In genomic region chr16:57244767-57245471, GRCh38 we compare ENCODE assay signal across 8 cellular contexts. TPM values are rescaled to one million over a fixed set of nuclear protein-coding genes. Genes with fewer than 3 reads are reported as not detected.
A peak's percentile ranks its signal among the peaks of the same experiment; 100 is the strongest.
DNase-seq lines count a peak whose midpoint lies in the region; ATAC-seq and TF ChIP-seq lines count a peak whose summit lies in the region.

Gene ARL2BP, plus strand, starts transcription at chr16:57245259. Its CDS starts 109 bp downstream, at chr16:57245368.

- no peaks in the 10 kb centered on the region for H4K20me1 ChIP-seq in PC-3 (ENCODE audit: low read length)

- H3K36me3 ChIP-seq in PC-3 (ENCODE audit: low read depth, low read length) (peaks cover 3% of the 10 kb centered on the region), mucosa of rectum (ENCODE audit: control insufficient read depth in 2 of 2, insufficient read depth in 2 of 2, low read length in 2 of 2) (peaks cover 23 to 25% of the 10 kb centered on the region in 2 donors)

- ATAC-seq in GM21529 (IDR thresholded peaks at IDR 0.05; ENCODE audit: unreplicated experiment) = peak; percentile 94
- ATAC-seq in PC-3 = peak; percentile 97

- no peak for TF ChIP-seq RAD21 in Ishikawa (IDR thresholded peaks at IDR 0.05; ENCODE audit: low read depth)

- intact Hi-C loops in PC-3 (cut with micrococcal nuclease) = loop anchor here (1.0 to 5.0 kb wide), 6 partner anchors 32 to 177 kb away; no protein-coding TSS in a partner anchor

- H3F3A ChIP-seq in PC-3 (ENCODE audit: low read length, unreplicated experiment) = no peaks in the 10 kb centered on the region

- CTCF ChIA-PET in PC-3 (lab: Charles Lee) = interaction anchor here (1.3 kb wide), 1 partner anchor 55 kb away, joined by 3 read pairs; no protein-coding TSS in a partner anchor

- H3K27ac ChIP-seq in PC-3 (ENCODE audit: low read length) (peak within 1 kb of the TSS; percentile 37), mucosa of rectum (ENCODE audit: low read depth in 2 of 2, low read length in 2 of 2) (peak within 1 kb of the TSS; percentile 86 to 93)

- TF ChIP-seq CTCF in PC-3 (conservative IDR thresholded peaks at IDR 0.05; ENCODE audit: low read depth, low read length) (peak; percentile 42), epithelial cell of proximal tubule (conservative IDR thresholded peaks at IDR 0.05; ENCODE audit: low read depth, low read length) (no peak)

- H3K4me3 ChIP-seq in PC-3 (ENCODE audit: low read length) (peak within 1 kb of the TSS; percentile 79), epithelial cell of proximal tubule (ENCODE audit: low read depth, low read length) (peak within 1 kb of the TSS; percentile 84), mucosa of rectum (ENCODE audit: low read length in 2 of 2) (peak within 1 kb of the TSS; percentile 67 to 93)

- H3K27me3 ChIP-seq in PC-3 (ENCODE audit: low read length) = no peaks in the 10 kb centered on the region
- no peaks in the 10 kb centered on the region for H3K27me3 ChIP-seq in mucosa of rectum (ENCODE audit: control insufficient read depth in 2 of 2, insufficient read depth in 2 of 2, low read length in 2 of 2)

- TF ChIP-seq EP300 in Ishikawa (IDR thresholded peaks at IDR 0.05; ENCODE audit: borderline replicate concordance) = no peak

- H3K4me2 ChIP-seq in PC-3 (ENCODE audit: low read length) = peak within 1 kb of the TSS; percentile 96

- no TSS peak for BruUV-seq in PC-3 (replicated peaks; lab: Mats Ljungman, UMichigan)

- H3K9ac ChIP-seq in PC-3 (ENCODE audit: low read length) (peak within 1 kb of the TSS; percentile 87), mucosa of rectum (ENCODE audit: low read depth in 1 of 2, low read length in 2 of 2) (peak within 1 kb of the TSS; percentile 84 to 91)

- no peaks in the 10 kb centered on the region for H3K9me3 ChIP-seq in PC-3 (ENCODE audit: low read length)
- H3K9me3 ChIP-seq in mucosa of rectum (ENCODE audit: control insufficient read depth in 2 of 2, low read length in 2 of 2) = no peaks in the 10 kb centered on the region

- H3K4me1 ChIP-seq in PC-3 (ENCODE audit: insufficient read depth, low read length) (peaks cover 12% of the 10 kb centered on the region; the same call in 1 of the 2 replicates), mucosa of rectum (ENCODE audit: control insufficient read depth in 2 of 2, insufficient read depth in 2 of 2, low read length in 2 of 2) (peaks cover 9 to 15% of the 10 kb centered on the region in 2 donors)

- no peaks in the 10 kb centered on the region for H3K9me2 ChIP-seq in PC-3 (replicated peaks; ENCODE audit: low read length)

- H3K79me2 ChIP-seq in PC-3 (ENCODE audit: low read length) = peaks cover 16% of the 10 kb centered on the region

- DNase-seq in DMS153 (lab: John Stamatoyannopoulos, UW) (peak; percentile 89), PC-3 (peak; percentile 95), epithelial cell of proximal tubule (ENCODE audit: low read depth) (peak; percentile 91)
- DNase-seq in activated T-cell treated with anti-CD3 and anti-CD28 coated beads, Interleukin-2, amount 50 U/mL, for 1 hour = peak; percentile 97
- DNase-seq in stimulated activated CD8-positive, alpha-beta memory T cell treated with anti-CD3 and anti-CD28 coated beads, Interleukin-4, amount 100 ng/mL, for 48 hours = peak; percentile 98

- H2AFZ ChIP-seq in PC-3 (ENCODE audit: low read length) = peak within 1 kb of the TSS; percentile 78

- POLR2A ChIA-PET in PC-3 (lab: Charles Lee; ENCODE audit: unreplicated experiment) = no interaction called here

TF ChIP-seq in Ishikawa, 13 proteins besides CTCF, POLR2A, EP300 and RAD21:
- TF ChIP-seq YY1 (IDR thresholded peaks at IDR 0.05; ENCODE audit: low read depth) (0 out of 2 replicates have a peak, but pooled peaks have one; percentile 34), ZBTB7A (IDR thresholded peaks at IDR 0.05; ENCODE audit: low read depth) (no peak; the same call in 1 of the 2 replicates), USF1 (IDR thresholded peaks at IDR 0.05) (no peak; the same call in 1 of the 2 replicates), FOXM1 (IDR thresholded peaks at IDR 0.05; ENCODE audit: borderline replicate concordance, low read depth) (no peak), MAX (IDR thresholded peaks at IDR 0.05) (peak; percentile 73), CREB1 (IDR thresholded peaks at IDR 0.05; ENCODE audit: low read depth) (no peak), TEAD4 (IDR thresholded peaks at IDR 0.05) (0 out of 2 replicates have a peak, but pooled peaks have one; percentile 16), NFIC (IDR thresholded peaks at IDR 0.05) (no peak), TCF12 (IDR thresholded peaks at IDR 0.05; ENCODE audit: low read depth) (no peak; the same call in 1 of the 2 replicates), EGR1 (IDR thresholded peaks at IDR 0.05) (no peak), CEBPB (IDR thresholded peaks at IDR 0.05) (no peak), REST (IDR thresholded peaks at IDR 0.05; ENCODE audit: low read depth) (no peak), TAF1 (IDR thresholded peaks at IDR 0.05; ENCODE audit: low read depth) (peak; percentile 58)

RNA-seq across cellular contexts. Expression of gene ARL2BP, which starts in this region (rescaled TPM):
- total RNA-seq in PC-3 (2014; rRNA removed) = 35.3 and 38.4 TPM in 2 replicates
- 44.6 and 55.7 TPM in 2 replicates for total RNA-seq in epithelial cell of proximal tubule

Comparison
In these comparisons a context has a peak if more than half of its experiments do, and no peak if none do; other contexts are left out.
1. Peak in every context shown above with its lines: DNase-seq, ATAC-seq, H3K4me3 ChIP-seq and H3K27ac ChIP-seq.